ENCODE assay signal across 31 cellular contexts in genomic region chr10:107650939-107651338, GRCh38.
"Had no signal": no experiment of that assay in that cellular context is flagged by ENCODE, and none has a peak within 500 bp of the region (broad histone marks: within the 10 kb centered on the region; RNA-seq: fewer than 3 reads in every experiment).

No MANE protein-coding gene starts in this region.

- ATAC-seq: activated naive CD4-positive, alpha-beta T cell treated with anti-CD3 and anti-CD28 coated beads, Interleukin-2, amount 50 U/mL, for 72 hours; activated naive CD8-positive, alpha-beta T cell treated with anti-CD3 and anti-CD28 coated beads, Interleukin-2, amount 50 U/mL, for 24 hours; activated T-cell treated with anti-CD3 and anti-CD28 coated beads, Interleukin-2, amount 50 U/mL, for 4 hours; activated T-cell treated with anti-CD3 and anti-CD28 coated beads, Interleukin-2, amount 50 U/mL, for 72 hours; activated T-helper 17 cell treated with anti-CD3 and anti-CD28 coated beads, Interleukin-2, amount 50 U/mL, for 72 hours; body of pancreas had no signal

- H3K9me3 ChIP-seq: adrenal gland, ascending aorta, body of pancreas, breast epithelium had no signal

- H3K4me3 ChIP-seq: adrenal gland, ascending aorta, body of pancreas, breast epithelium, cardiac muscle cell had no signal

- DNase-seq: activated effector memory CD4-positive, alpha-beta T cell treated with anti-CD3 and anti-CD28 coated beads, Interleukin-2, amount 50 U/mL, for 16 hours; activated effector memory CD4-positive, alpha-beta T cell treated with Interleukin-2 at 50 U/mL for 16 hours; activated gamma-delta T cell; activated gamma-delta T cell treated with Interleukin-2 at 50 U/mL for 16 hours; activated naive CD4-positive, alpha-beta T cell; activated naive CD4-positive, alpha-beta T cell treated with anti-CD3 and anti-CD28 coated beads for 36 hours; activated naive CD4-positive, alpha-beta T cell treated with anti-CD3 and anti-CD28 coated beads, Interleukin-2, amount 10 ng/mL, durations not matched to agents 7 days and 5 days; activated naive CD4-positive, alpha-beta T cell treated with anti-CD3 and anti-CD28 coated beads, Interleukin-2, amount 50 U/mL, for 16 hours; activated naive CD4-positive, alpha-beta T cell treated with Interleukin-2 at 50 U/mL for 16 hours; activated naive CD8-positive, alpha-beta T cell treated with anti-CD3 and anti-CD28 coated beads for 36 hours; activated naive CD8-positive, alpha-beta T cell treated with anti-CD3 and anti-CD28 coated beads, Interleukin-2, amount 10 ng/mL, durations not matched to agents 7 days and 5 days; activated naive CD8-positive, alpha-beta T cell treated with anti-CD3 and anti-CD28 coated beads, Interleukin-2, amount 50 U/mL, for 24 hours; activated T-cell treated with anti-CD3 and anti-CD28 coated beads, Interleukin-2, amount 50 U/mL, for 24 hours; activated T-cell treated with anti-CD3 and anti-CD28 coated beads, Interleukin-2, amount 50 U/mL, for 4 hours; activated T-cell treated with anti-CD3 and anti-CD28 coated beads, Interleukin-2, amount 50 U/mL, for 48 hours; activated T-cell treated with anti-CD3 and anti-CD28 coated beads, Interleukin-2, amount 50 U/mL, for 72 hours; adrenal gland; amniotic stem cell; amygdala; anterior cingulate cortex; aorta; body of pancreas; brain microvascular endothelial cell; caudate nucleus; central memory CD4-positive, alpha-beta T cell; cerebellar nuclear complex had no signal

- H3K27me3 ChIP-seq: adrenal gland, ascending aorta, body of pancreas, brain microvascular endothelial cell, breast epithelium, cardiac muscle cell had no signal

- H3K4me1 ChIP-seq: adrenal gland, ascending aorta, breast epithelium had no signal

- H3K36me3 ChIP-seq: adrenal gland, ascending aorta, brain microvascular endothelial cell, breast epithelium, cardiac muscle cell had no signal

- H3K27ac ChIP-seq: adrenal gland, ascending aorta, body of pancreas, brain microvascular endothelial cell, breast epithelium, cardiac muscle cell had no signal
